In genomic region chr1:209595032-209595431, GRCh38 we compare ENCODE assay signal across 25 cellular contexts. TPM values are rescaled to one million over a fixed set of nuclear protein-coding genes. Genes with fewer than 3 reads are reported as not detected.
DNase-seq lines count a peak whose midpoint lies in the region; TF ChIP-seq lines count a peak whose summit lies in the region.
"Had no signal": no experiment of that assay in that cellular context is flagged by ENCODE, and none has a peak within 500 bp of the region (broad histone marks: within the 10 kb centered on the region; RNA-seq: fewer than 3 reads in every experiment).

No MANE protein-coding gene starts in this region.

- peaks cover 47% of the 10 kb centered on the region for H3K27me3 Mint-ChIP-seq in nephron progenitor cell (ENCODE audit: low read depth, poor library complexity)

- H3K4me1 Mint-ChIP-seq in nephron progenitor cell: peaks cover 30% of the 10 kb centered on the region
- H3K4me1 Mint-ChIP-seq: CD14-positive monocyte; CD4-positive, alpha-beta memory T cell; CD4-positive, CD25-positive, alpha-beta regulatory T cell; CD8-positive, alpha-beta memory T cell had no signal

- no peak overlapping the region for H3K4me3 Mint-ChIP-seq in nephron progenitor cell
- H3K4me3 Mint-ChIP-seq: CD14-positive monocyte; CD4-positive, alpha-beta memory T cell; CD4-positive, CD25-positive, alpha-beta regulatory T cell; CD8-positive, alpha-beta memory T cell had no signal

- TF ChIP-seq CTCF in HEK293 (tag by site-specific recombination; IDR thresholded peaks at IDR 0.05) (no peak), nephron progenitor cell (IDR thresholded peaks at IDR 0.05) (no peak)

- no peak overlapping the region for H3K4me3 ChIP-seq in HEK293 (ENCODE audit: low read depth, low read length)
- H3K4me3 ChIP-seq: A549, BLaER1, GM12878 had no signal

- no peak overlapping the region for H3K27ac ChIP-seq in HEK293 (ENCODE audit: extremely low read depth, low read depth, low read length)
- H3K27ac ChIP-seq: A549, BLaER1 had no signal

- H3K36me3 ChIP-seq in HEK293 (ENCODE audit: control insufficient read depth in 2 of 2, insufficient read depth in 1 of 2, low read length in 2 of 2): no peaks in the 10 kb centered on the region
- H3K36me3 ChIP-seq: BE2C, BLaER1 had no signal

- DNase-seq in nephron progenitor cell (no peak), activated gamma-delta T cell (lab: John Stamatoyannopoulos, UW) (no peak), A172 (ENCODE audit: low spot score) (no peak)
- DNase-seq in activated CD8-positive, alpha-beta memory T cell treated with anti-CD3 and anti-CD28 coated beads, Interleukin-2, amount 50 U/mL, for 48 hours: no peak
- DNase-seq: 8988T; ACHN; BE2C; C1 segment of cervical spinal cord; CD4-positive, alpha-beta memory T cell; CD4-positive, CD25-positive, alpha-beta regulatory T cell; CD8-positive, alpha-beta memory T cell; COR-L47; DMS 273 treated with DMSO at 0.1 percent for 48 hours; DMS153; DMS79; DND-41; EL; GDM1 had no signal

- H3K36me3 Mint-ChIP-seq in nephron progenitor cell (ENCODE audit: low read depth): no peaks in the 10 kb centered on the region
- H3K36me3 Mint-ChIP-seq: CD14-positive monocyte; CD4-positive, alpha-beta memory T cell; CD4-positive, CD25-positive, alpha-beta regulatory T cell; CD8-positive, alpha-beta memory T cell had no signal

- no peaks in the 10 kb centered on the region for H3K9me3 Mint-ChIP-seq in nephron progenitor cell
- H3K9me3 Mint-ChIP-seq: CD8-positive, alpha-beta memory T cell had no signal

- H3K4me1 ChIP-seq in HEK293 (ENCODE audit: control insufficient read depth, insufficient read depth, low read length): no peaks in the 10 kb centered on the region
- H3K4me1 ChIP-seq: A549, BE2C, BLaER1 had no signal

- no peaks in the 10 kb centered on the region for H3K9me3 ChIP-seq in HEK293 (ENCODE audit: control insufficient read depth, insufficient read depth, low read depth, low read length)
- H3K9me3 ChIP-seq: A549, BE2C, BLaER1 had no signal

- CTCF ChIA-PET in HEK293 (lab: Yijun Ruan, JAX): interaction anchor here (0.6 to 2.7 kb wide), 2 partner anchors 57 to 98 kb away, joined by 3 to 12 read pairs; partner anchors contain the start of gene LAMB3

- H3K27ac Mint-ChIP-seq in nephron progenitor cell: peak overlapping the region; percentile 61
- H3K27ac Mint-ChIP-seq: CD4-positive, CD25-positive, alpha-beta regulatory T cell; CD8-positive, alpha-beta memory T cell had no signal

- POLR2A ChIA-PET in HEK293 (lab: Yijun Ruan, JAX): no interaction called here

TF ChIP-seq in HEK293, 187 proteins besides CTCF, POLR2A, EP300 and RAD21:
- TF ChIP-seq SP7 (tag by site-specific recombination; IDR thresholded peaks at IDR 0.05) (no peak), EGR2 (tag by site-specific recombination; IDR thresholded peaks at IDR 0.05; ENCODE audit: low read depth) (peak; percentile 97), SP2 (tag by site-specific recombination; IDR thresholded peaks at IDR 0.05) (no peak), ZNF449 (tag by site-specific recombination; IDR thresholded peaks at IDR 0.05) (no peak), FEZF1 (tag by site-specific recombination; IDR thresholded peaks at IDR 0.05) (no peak), ZNF23 (tag by site-specific recombination; IDR thresholded peaks at IDR 0.05; ENCODE audit: borderline replicate concordance) (no peak), KLF1 (tag by site-specific recombination; IDR thresholded peaks at IDR 0.05) (no peak), PRDM4 (tag by site-specific recombination; IDR thresholded peaks at IDR 0.05) (no peak), SALL2 (tag by site-specific recombination; IDR thresholded peaks at IDR 0.05; ENCODE audit: borderline replicate concordance) (no peak), ZFHX2 (tag by site-specific recombination; conservative IDR thresholded peaks at IDR 0.05) (peak; percentile 99), ZNF398 (tag by site-specific recombination; IDR thresholded peaks at IDR 0.05) (no peak), ZNF366 (tag by site-specific recombination; conservative IDR thresholded peaks at IDR 0.05) (no peak), ZNF561 (tag by site-specific recombination; IDR thresholded peaks at IDR 0.05; ENCODE audit: borderline replicate concordance) (no peak), ZNF654 (tag by site-specific recombination; IDR thresholded peaks at IDR 0.05; ENCODE audit: low read depth) (no peak), ZNF140 (tag by site-specific recombination; IDR thresholded peaks at IDR 0.05) (no peak)
TF ChIP-seq in HEK293: peak in this region for 2.

RNA-seq across cellular contexts. Expression of gene CAMK1G, which starts 11.5 kb away (rescaled TPM):
- total RNA-seq in A172 (2014; rRNA removed; shearing (Covaris generic)): not detected in 2 replicates
- total RNA-seq: CD4-positive, alpha-beta memory T cell; CD4-positive, CD25-positive, alpha-beta regulatory T cell; CD8-positive, alpha-beta memory T cell; Daoy; GM12878 had no signal

RNA-seq across cellular contexts. Expression of gene LAMB3, which starts 57.2 kb away (rescaled TPM):
- total RNA-seq in A172 (2014; rRNA removed; shearing (Covaris generic)): 7.0 and 13.7 TPM in 2 replicates
- total RNA-seq: G401 had no signal
